In the genomic region with DNA sequence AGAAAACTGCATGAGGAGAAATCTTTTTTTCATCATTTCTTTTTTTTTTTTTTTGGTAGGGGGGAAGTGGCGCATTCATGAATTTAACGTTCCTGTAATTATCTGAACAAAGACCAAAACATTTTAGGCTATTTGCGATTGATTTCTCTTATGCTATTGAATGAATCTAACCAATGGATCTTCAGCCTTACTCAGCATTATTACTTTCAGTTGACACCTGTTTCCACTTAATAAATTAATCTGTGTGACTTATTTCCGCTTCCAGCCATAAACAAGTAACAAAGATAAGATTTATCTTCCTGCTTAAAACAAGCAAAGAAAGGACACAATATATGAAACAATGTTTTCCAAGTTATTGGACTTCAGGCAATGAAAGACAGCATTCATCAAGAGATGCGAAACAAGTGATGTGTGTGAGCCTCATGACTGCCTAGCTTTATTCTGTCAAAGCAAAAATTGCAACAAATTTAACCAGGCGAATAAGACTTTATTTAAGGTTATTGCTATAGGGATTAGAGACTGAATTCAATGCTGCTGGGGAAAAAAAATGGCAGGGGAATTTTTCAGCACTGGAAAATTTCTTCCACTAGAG, we compare ENCODE assay signal across 24 cellular contexts.
"Had no signal": no experiment of that assay in that cellular context is flagged by ENCODE, and none has a peak within 500 bp of the region (broad histone marks: within the 10 kb centered on the region; RNA-seq: fewer than 3 reads in every experiment).

No MANE protein-coding gene starts in this region.

- DNase-seq: activated CD4-positive, alpha-beta T cell treated with anti-CD3 and anti-CD28 coated beads for 48 hours; activated CD4-positive, alpha-beta T cell treated with anti-CD3 and anti-CD28 coated beads, Interleukin-2, amount 50 U/mL, for 4 hours; activated CD4-positive, CD25-positive, alpha-beta regulatory T cell treated with anti-CD3 and anti-CD28 coated beads, Interleukin-2, amount 50 U/mL, for 72 hours; activated CD8-positive, alpha-beta memory T cell treated with anti-CD3 and anti-CD28 coated beads, Interleukin-2, amount 50 U/mL, for 48 hours; activated CD8-positive, alpha-beta T cell treated with anti-CD3 and anti-CD28 coated beads, Interleukin-2, amount 10 ng/mL, durations not matched to agents 7 days and 5 days; activated naive CD4-positive, alpha-beta T cell treated with anti-CD3 and anti-CD28 coated beads, Interleukin-2, amount 50 U/mL, for 16 hours; activated naive CD8-positive, alpha-beta T cell treated with anti-CD3 and anti-CD28 coated beads, Interleukin-2, amount 10 ng/mL, durations not matched to agents 7 days and 5 days; activated T-cell treated with anti-CD3 and anti-CD28 coated beads, Interleukin-2, amount 50 U/mL, for 1 hour; adrenal gland; anterior cingulate cortex; NCI-H146; NCI-H187 treated with DMSO at 0.1 percent for 48 hours; NCI-H2081 treated with DMSO at 0.1 percent for 48 hours; NCI-H2171 treated with DMSO at 0.1 percent for 48 hours; NCI-H226; NCI-H526; NCI-H774; Peyer's patch; Right ventricle myocardium superior; SJCRH30; T-helper 17 cell; T-helper 9 cell had no signal

- H3K27me3 ChIP-seq: adrenal gland, Peyer's patch, SJCRH30 had no signal

- H3K4me3 ChIP-seq: adrenal gland, Peyer's patch, SJCRH30 had no signal

- ATAC-seq: activated CD8-positive, alpha-beta T cell treated with anti-CD3 and anti-CD28 coated beads, Interleukin-2, amount 10 ng/mL, durations not matched to agents 7 days and 5 days; T-helper 17 cell; WTC11 had no signal

- H3K4me1 ChIP-seq: adrenal gland, Peyer's patch, SJCRH30 had no signal

- H3K27ac ChIP-seq: adrenal gland, Peyer's patch, RWPE1, SJCRH30 had no signal

- H3K9me3 ChIP-seq: adrenal gland, Peyer's patch, SJCRH30 had no signal

- H3K36me3 ChIP-seq: adrenal gland, Peyer's patch, SJCRH30 had no signal
